Comparison of ENCODE assay signal across 25 cellular contexts in genomic region chr22:49630448-49630946, GRCh38.
"Had no signal": no experiment of that assay in that cellular context is flagged by ENCODE, and none has a peak within 500 bp of the region (broad histone marks: within the 10 kb centered on the region; RNA-seq: fewer than 3 reads in every experiment).

No MANE protein-coding gene starts in this region.

- H3K36me3 ChIP-seq: ascending aorta, cardiac muscle cell, MG63, SJCRH30 had no signal

- H3K9me3 ChIP-seq: ascending aorta, MG63, SJCRH30 had no signal

- H3K27me3 ChIP-seq: ascending aorta, cardiac muscle cell, MG63 had no signal

- H3K4me3 ChIP-seq: ascending aorta, cardiac muscle cell, MG63, SJCRH30, SK-N-MC had no signal

- DNase-seq: activated CD4-positive, alpha-beta T cell treated with anti-CD3 and anti-CD28 coated beads, Interleukin-2, amount 10 ng/mL, durations not matched to agents 24 days and 14 days; activated CD4-positive, alpha-beta T cell treated with anti-CD3 and anti-CD28 coated beads, Interleukin-2, amount 50 U/mL, for 4 hours; activated CD8-positive, alpha-beta T cell treated with anti-CD3 and anti-CD28 coated beads for 36 hours; activated effector memory CD4-positive, alpha-beta T cell treated with anti-CD3 and anti-CD28 coated beads, Interleukin-2, amount 50 U/mL, for 16 hours; activated naive CD4-positive, alpha-beta T cell; activated naive CD4-positive, alpha-beta T cell treated with anti-CD3 and anti-CD28 coated beads, Interleukin-2, amount 50 U/mL, for 16 hours; activated naive CD8-positive, alpha-beta T cell treated with anti-CD3 and anti-CD28 coated beads, Interleukin-2, amount 10 ng/mL, durations not matched to agents 7 days and 5 days; activated T-cell treated with anti-CD3 and anti-CD28 coated beads, Interleukin-2, amount 50 U/mL, for 1 hour; activated T-cell treated with anti-CD3 and anti-CD28 coated beads, Interleukin-2, amount 50 U/mL, for 72 hours; amygdala; Kasumi-1; NCI-H1092; NCI-H1436 treated with DMSO at 0.1 percent for 48 hours; NCI-H1694 treated with DMSO at 0.1 percent for 48 hours; NCI-H2029; NCI-H524 treated with DMSO at 0.1 percent for 48 hours; PC-3; T1000 had no signal

- ATAC-seq: activated CD8-positive, alpha-beta T cell treated with anti-CD3 and anti-CD28 coated beads for 36 hours; activated T-cell treated with anti-CD3 and anti-CD28 coated beads, Interleukin-2, amount 50 U/mL, for 72 hours; activated T-helper 17 cell treated with anti-CD3 and anti-CD28 coated beads, Interleukin-2, amount 50 U/mL, for 72 hours; PC-3 had no signal

- H3K27ac ChIP-seq: ascending aorta, cardiac muscle cell, RWPE1, SJCRH30 had no signal
